In the genomic region with DNA sequence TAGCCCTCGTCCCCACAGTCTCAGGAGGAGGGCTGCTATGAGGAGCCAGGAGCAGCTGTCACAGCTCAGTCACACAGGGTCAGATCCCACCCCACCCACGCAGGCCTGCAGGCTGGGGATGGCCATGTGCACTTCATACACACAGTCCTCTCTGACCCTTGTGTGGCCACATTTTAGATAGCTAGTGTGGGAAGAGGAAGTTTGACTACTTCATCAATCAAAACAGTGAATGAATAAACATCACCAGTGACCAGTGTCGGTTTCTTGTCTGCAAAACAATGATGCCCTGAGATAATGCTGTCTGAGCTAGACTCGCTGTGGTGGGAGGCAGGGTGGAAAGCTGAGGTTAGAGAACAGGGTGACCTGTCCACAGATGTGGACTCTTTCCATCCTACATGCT, we compare ENCODE assay signal across 18 cellular contexts.
DNase-seq lines count a peak whose midpoint lies in the region; ATAC-seq and TF ChIP-seq lines count a peak whose summit lies in the region.
"Had no signal": no experiment of that assay in that cellular context is flagged by ENCODE, and none has a peak within 500 bp of the region (broad histone marks: within the 10 kb centered on the region; RNA-seq: fewer than 3 reads in every experiment).

No MANE protein-coding gene starts in this region.

- no peak overlapping the region for H3K4me3 Mint-ChIP-seq in activated CD4-positive, alpha-beta T cell treated with anti-CD3 and anti-CD28 coated beads, Interleukin-2, amount 10 ng/mL, durations not matched to agents 24 days and 14 days
- H3K4me3 Mint-ChIP-seq in activated CD4-positive, alpha-beta T cell treated with anti-CD3 and anti-CD28 coated beads, Interleukin-2, amount 10 ng/mL, durations not matched to agents 7 days and 5 days: no peak overlapping the region
- H3K4me3 Mint-ChIP-seq: T-helper 2 cell treated with Interferon-gamma antibody and Interleukin-4, amounts not matched to agents 5 μg/mL and 100 μg/mL, for 36 hours had no signal

- POLR2A ChIA-PET in activated CD4-positive, alpha-beta T cell treated with anti-CD3 and anti-CD28 coated beads, Interleukin-2, amount 10 ng/mL, durations not matched to agents 7 days and 5 days (lab: Charles Lee): no interaction called here

- intact Hi-C loops in activated CD4-positive, alpha-beta T cell treated with anti-CD3 and anti-CD28 coated beads, Interleukin-2, amount 10 ng/mL, durations not matched to agents 24 days and 14 days (cut with micrococcal nuclease): no loop called here
- intact Hi-C loops in dorsolateral prefrontal cortex (cut with DNase I) (loop anchor here in 1 of 2 donors (5.0 to 10.0 kb wide), 2 partner anchors 255 to 1427 kb away; partner anchors contain the start of gene PPP4R1), aorta (cut with DNase I) (loop anchor here (5.0 kb wide), 2 partner anchors 190 to 510 kb away; no protein-coding TSS in a partner anchor)

- H3K9me3 ChIP-seq in aorta (ENCODE audit: control insufficient read depth, low read length): no peaks in the 10 kb centered on the region
- H3K9me3 ChIP-seq: BLaER1, gastrocnemius medialis, right atrium auricular region, thyroid gland had no signal

- H3K27me3 Mint-ChIP-seq in activated CD4-positive, alpha-beta T cell treated with anti-CD3 and anti-CD28 coated beads, Interleukin-2, amount 10 ng/mL, durations not matched to agents 24 days and 14 days: peaks cover 16% of the 10 kb centered on the region
- H3K27me3 Mint-ChIP-seq in activated CD4-positive, alpha-beta T cell treated with anti-CD3 and anti-CD28 coated beads, Interleukin-2, amount 10 ng/mL, durations not matched to agents 7 days and 5 days: peaks cover 20% of the 10 kb centered on the region

- H3K27ac ChIP-seq in dorsolateral prefrontal cortex: peak overlapping the region in 48 of 59 donors; percentile 11 to 92 (median 78)
- H3K27ac ChIP-seq in aorta (ENCODE audit: low read depth in 1 of 2, low read length in 2 of 2): no peak overlapping the region
- H3K27ac ChIP-seq: 22Rv1, BLaER1, gastrocnemius medialis, right atrium auricular region, thyroid gland had no signal

- CTCF ChIA-PET in activated CD4-positive, alpha-beta T cell treated with anti-CD3 and anti-CD28 coated beads, Interleukin-2, amount 10 ng/mL, durations not matched to agents 7 days and 5 days (lab: Charles Lee): no interaction called here

- no peak for TF ChIP-seq CTCF in dorsolateral prefrontal cortex (IDR thresholded peaks at IDR 0.05 in 54 of 56, conservative IDR thresholded peaks at IDR 0.05 in 2 of 56; ENCODE audit: low read depth in 1 of 56, partially characterized antibody in 56 of 56)

- no peaks in the 10 kb centered on the region for H3K27me3 ChIP-seq in dorsolateral prefrontal cortex
- H3K27me3 ChIP-seq in aorta (ENCODE audit: control insufficient read depth in 1 of 2, insufficient read depth in 2 of 2, low read length in 1 of 2): no peaks in the 10 kb centered on the region
- H3K27me3 ChIP-seq: BLaER1, gastrocnemius medialis, right atrium auricular region, thyroid gland had no signal

- 79 to 83% methylated on average over 4 of the region's 4 CpGs for WGBS in aorta, 2 donors

- H3K9me3 Mint-ChIP-seq in activated CD4-positive, alpha-beta T cell treated with anti-CD3 and anti-CD28 coated beads, Interleukin-2, amount 10 ng/mL, durations not matched to agents 24 days and 14 days: no peaks in the 10 kb centered on the region
- H3K9me3 Mint-ChIP-seq in activated CD4-positive, alpha-beta T cell treated with anti-CD3 and anti-CD28 coated beads, Interleukin-2, amount 10 ng/mL, durations not matched to agents 7 days and 5 days: no peaks in the 10 kb centered on the region
- H3K9me3 Mint-ChIP-seq: T-helper 2 cell treated with Interferon-gamma antibody and Interleukin-4, amounts not matched to agents 5 μg/mL and 100 μg/mL, for 36 hours had no signal

- H3K27ac Mint-ChIP-seq in activated CD4-positive, alpha-beta T cell treated with anti-CD3 and anti-CD28 coated beads, Interleukin-2, amount 10 ng/mL, durations not matched to agents 24 days and 14 days: no peak overlapping the region
- no peak overlapping the region for H3K27ac Mint-ChIP-seq in activated CD4-positive, alpha-beta T cell treated with anti-CD3 and anti-CD28 coated beads, Interleukin-2, amount 10 ng/mL, durations not matched to agents 7 days and 5 days
- H3K27ac Mint-ChIP-seq: T-helper 2 cell treated with Interferon-gamma antibody and Interleukin-4, amounts not matched to agents 5 μg/mL and 100 μg/mL, for 36 hours had no signal

- no peak for ATAC-seq in aorta (ENCODE audit: low FRiP score)
- ATAC-seq in HG03457 (IDR thresholded peaks at IDR 0.05; ENCODE audit: unreplicated experiment): no peak
- ATAC-seq in GM21447 (IDR thresholded peaks at IDR 0.05; ENCODE audit: unreplicated experiment): no peak
- ATAC-seq: gastrocnemius medialis had no signal

- H3K4me3 ChIP-seq in dorsolateral prefrontal cortex (no peak overlapping the region), aorta (ENCODE audit: low read length in 2 of 2) (no peak overlapping the region)
- H3K4me3 ChIP-seq: BLaER1, gastrocnemius medialis, right atrium auricular region, thyroid gland had no signal

- DNase-seq in activated CD4-positive, alpha-beta T cell treated with anti-CD3 and anti-CD28 coated beads, Interleukin-2, amount 10 ng/mL, durations not matched to agents 24 days and 14 days: peak; percentile 24
- DNase-seq in activated CD4-positive, alpha-beta T cell treated with anti-CD3 and anti-CD28 coated beads, Interleukin-2, amount 10 ng/mL, durations not matched to agents 7 days and 5 days: no peak
- no peak for DNase-seq in dorsolateral prefrontal cortex
- peak; percentile 15 for DNase-seq in medulla oblongata (ENCODE audit: extremely low spot score)
- DNase-seq in aorta: no peak
- no peak for DNase-seq in NCI-H187 (lab: John Stamatoyannopoulos, UW)
- DNase-seq: activated naive CD4-positive, alpha-beta T cell treated with anti-CD3 and anti-CD28 coated beads, Interleukin-2, amount 50 U/mL, for 16 hours; gastrocnemius medialis; mesendoderm; NCI-H2029 treated with DMSO at 0.1 percent for 48 hours; NCI-H510A treated with DMSO at 0.1 percent for 48 hours; thyroid gland had no signal

- H3K4me1 Mint-ChIP-seq in activated CD4-positive, alpha-beta T cell treated with anti-CD3 and anti-CD28 coated beads, Interleukin-2, amount 10 ng/mL, durations not matched to agents 24 days and 14 days: no peaks in the 10 kb centered on the region
- H3K4me1 Mint-ChIP-seq in activated CD4-positive, alpha-beta T cell treated with anti-CD3 and anti-CD28 coated beads, Interleukin-2, amount 10 ng/mL, durations not matched to agents 7 days and 5 days: no peaks in the 10 kb centered on the region

- no peaks in the 10 kb centered on the region for H3K36me3 ChIP-seq in aorta (ENCODE audit: control insufficient read depth in 1 of 2, insufficient read depth in 2 of 2, low read length in 1 of 2)
- H3K36me3 ChIP-seq: BLaER1, gastrocnemius medialis, right atrium auricular region, thyroid gland had no signal

- no peaks in the 10 kb centered on the region for H3K36me3 Mint-ChIP-seq in activated CD4-positive, alpha-beta T cell treated with anti-CD3 and anti-CD28 coated beads, Interleukin-2, amount 10 ng/mL, durations not matched to agents 24 days and 14 days (ENCODE audit: low read depth)
- no peaks in the 10 kb centered on the region for H3K36me3 Mint-ChIP-seq in activated CD4-positive, alpha-beta T cell treated with anti-CD3 and anti-CD28 coated beads, Interleukin-2, amount 10 ng/mL, durations not matched to agents 7 days and 5 days (ENCODE audit: low read depth)

- H3K4me1 ChIP-seq in aorta (ENCODE audit: control insufficient read depth in 1 of 2, insufficient read depth in 2 of 2, low read length in 2 of 2): no peaks in the 10 kb centered on the region
- H3K4me1 ChIP-seq: BLaER1, right atrium auricular region, thyroid gland had no signal

Comparison
In these comparisons a context has a peak if more than half of its experiments do, and no peak if none do; other contexts are left out.
1. DNase-seq: peak in activated CD4-positive, alpha-beta T cell treated with anti-CD3 and anti-CD28 coated beads, Interleukin-2, amount 10 ng/mL, durations not matched to agents 24 days and 14 days (single experiment) and medulla oblongata (single experiment); none in activated CD4-positive, alpha-beta T cell treated with anti-CD3 and anti-CD28 coated beads, Interleukin-2, amount 10 ng/mL, durations not matched to agents 7 days and 5 days (single experiment), dorsolateral prefrontal cortex (0 of 10), aorta (0 of 2) and NCI-H187 (0 of 2).
2. H3K27ac ChIP-seq: peak in dorsolateral prefrontal cortex (48 of 59); none in aorta (0 of 2).